Comparison of ENCODE assay signal across 25 cellular contexts in genomic region chr4:185523862-185524261, GRCh38. TPM values are rescaled to one million over a fixed set of nuclear protein-coding genes. Genes with fewer than 3 reads are reported as not detected.
"Had no signal": no experiment of that assay in that cellular context is flagged by ENCODE, and none has a peak within 500 bp of the region (broad histone marks: within the 10 kb centered on the region; RNA-seq: fewer than 3 reads in every experiment).

No MANE protein-coding gene starts in this region.

- H3K4me3 ChIP-seq: adrenal gland, body of pancreas, left lung, mucosa of descending colon, spleen, vagina had no signal

- H3K27ac ChIP-seq: adrenal gland, body of pancreas, epithelial cell of prostate, left lung, spleen, vagina had no signal

- H3K4me1 Mint-ChIP-seq: activated CD4-positive, alpha-beta T cell treated with anti-CD3 and anti-CD28 coated beads, Interleukin-2, amount 10 ng/mL, durations not matched to agents 24 days and 14 days; activated naive CD4-positive, alpha-beta T cell treated with anti-CD3 and anti-CD28 coated beads, Interleukin-2, amount 50 U/mL, for 24 hours; central memory CD8-positive, alpha-beta T cell; memory B cell; natural killer cell; stimulated activated naive CD8-positive, alpha-beta T cell treated with anti-CD3 and anti-CD28 coated beads, Interleukin-15, amount 100 ng/mL, for 72 hours had no signal

- DNase-seq: activated CD4-positive, alpha-beta T cell treated with anti-CD3 and anti-CD28 coated beads, Interleukin-2, amount 10 ng/mL, durations not matched to agents 24 days and 14 days; activated CD4-positive, CD25-positive, alpha-beta regulatory T cell; activated CD8-positive, alpha-beta memory T cell treated with anti-CD3 and anti-CD28 coated beads, Interleukin-2, amount 50 U/mL, for 4 hours; activated CD8-positive, alpha-beta T cell treated with anti-CD3 and anti-CD28 coated beads, Interleukin-2, amount 10 ng/mL, durations not matched to agents 7 days and 5 days; activated effector memory CD4-positive, alpha-beta T cell treated with anti-CD3 and anti-CD28 coated beads, Interleukin-2, amount 50 U/mL, for 16 hours; activated T-cell treated with anti-CD3 and anti-CD28 coated beads, Interleukin-2, amount 50 U/mL, for 48 hours; adrenal gland; body of pancreas; cortex of kidney; effector memory CD8-positive, alpha-beta T cell; hypothalamus; kidney; left lung; mucosa of descending colon; natural killer cell; retina; spleen; stimulated activated naive CD8-positive, alpha-beta T cell treated with anti-CD3 and anti-CD28 coated beads, Interleukin-15, amount 100 ng/mL, for 72 hours; SW 1271 had no signal

- H3K27ac Mint-ChIP-seq: activated CD4-positive, alpha-beta T cell treated with anti-CD3 and anti-CD28 coated beads, Interleukin-2, amount 10 ng/mL, durations not matched to agents 24 days and 14 days; activated CD8-positive, alpha-beta T cell treated with anti-CD3 and anti-CD28 coated beads, Interleukin-2, amount 10 ng/mL, durations not matched to agents 7 days and 5 days; activated naive CD4-positive, alpha-beta T cell treated with anti-CD3 and anti-CD28 coated beads, Interleukin-2, amount 50 U/mL, for 24 hours; effector memory CD8-positive, alpha-beta T cell; memory B cell; natural killer cell; stimulated activated naive CD8-positive, alpha-beta T cell treated with anti-CD3 and anti-CD28 coated beads, Interleukin-15, amount 100 ng/mL, for 72 hours; T-helper 2 cell treated with Interferon-gamma antibody and Interleukin-4, amounts not matched to agents 5 μg/mL and 100 μg/mL, for 36 hours had no signal

- H3K9me3 Mint-ChIP-seq: activated CD4-positive, alpha-beta T cell treated with anti-CD3 and anti-CD28 coated beads, Interleukin-2, amount 10 ng/mL, durations not matched to agents 24 days and 14 days; activated naive CD4-positive, alpha-beta T cell treated with anti-CD3 and anti-CD28 coated beads, Interleukin-2, amount 50 U/mL, for 24 hours; central memory CD8-positive, alpha-beta T cell; T-helper 2 cell treated with Interferon-gamma antibody and Interleukin-4, amounts not matched to agents 5 μg/mL and 100 μg/mL, for 36 hours had no signal

- H3K4me3 Mint-ChIP-seq: activated CD4-positive, alpha-beta T cell treated with anti-CD3 and anti-CD28 coated beads, Interleukin-2, amount 10 ng/mL, durations not matched to agents 24 days and 14 days; activated CD8-positive, alpha-beta T cell treated with anti-CD3 and anti-CD28 coated beads, Interleukin-2, amount 10 ng/mL, durations not matched to agents 7 days and 5 days; activated naive CD4-positive, alpha-beta T cell treated with anti-CD3 and anti-CD28 coated beads, Interleukin-2, amount 50 U/mL, for 24 hours; central memory CD8-positive, alpha-beta T cell; effector memory CD8-positive, alpha-beta T cell; memory B cell; natural killer cell; stimulated activated naive CD8-positive, alpha-beta T cell treated with anti-CD3 and anti-CD28 coated beads, Interleukin-15, amount 100 ng/mL, for 72 hours; T-helper 2 cell treated with Interferon-gamma antibody and Interleukin-4, amounts not matched to agents 5 μg/mL and 100 μg/mL, for 36 hours had no signal

- H3K4me1 ChIP-seq: body of pancreas, left lung, vagina had no signal

- H3K36me3 ChIP-seq: adrenal gland, left lung, spleen, vagina had no signal

- H3K27me3 ChIP-seq: adrenal gland, body of pancreas, vagina had no signal

- H3K9me3 ChIP-seq: adrenal gland, body of pancreas, mucosa of descending colon, vagina had no signal

- ATAC-seq: activated CD8-positive, alpha-beta T cell treated with anti-CD3 and anti-CD28 coated beads, Interleukin-2, amount 10 ng/mL, durations not matched to agents 7 days and 5 days; body of pancreas; effector memory CD8-positive, alpha-beta T cell; left lung; mucosa of descending colon; natural killer cell; stimulated activated naive CD8-positive, alpha-beta T cell treated with anti-CD3 and anti-CD28 coated beads, Interleukin-15, amount 100 ng/mL, for 72 hours had no signal

RNA-seq across cellular contexts. Expression of gene PDLIM3, which starts 11.4 kb away (rescaled TPM):
- total RNA-seq: activated CD4-positive, alpha-beta T cell treated with anti-CD3 and anti-CD28 coated beads, Interleukin-2, amount 10 ng/mL, durations not matched to agents 24 days and 14 days; activated CD8-positive, alpha-beta T cell treated with anti-CD3 and anti-CD28 coated beads, Interleukin-2, amount 10 ng/mL, durations not matched to agents 7 days and 5 days; natural killer cell had no signal

RNA-seq across cellular contexts. Expression of gene CCDC110, which starts 52.3 kb away (rescaled TPM):
- total RNA-seq: activated CD4-positive, alpha-beta T cell treated with anti-CD3 and anti-CD28 coated beads, Interleukin-2, amount 10 ng/mL, durations not matched to agents 24 days and 14 days; activated CD8-positive, alpha-beta T cell treated with anti-CD3 and anti-CD28 coated beads, Interleukin-2, amount 10 ng/mL, durations not matched to agents 7 days and 5 days; natural killer cell had no signal
